ENCODE assay signal across 22 cellular contexts in the genomic region with DNA sequence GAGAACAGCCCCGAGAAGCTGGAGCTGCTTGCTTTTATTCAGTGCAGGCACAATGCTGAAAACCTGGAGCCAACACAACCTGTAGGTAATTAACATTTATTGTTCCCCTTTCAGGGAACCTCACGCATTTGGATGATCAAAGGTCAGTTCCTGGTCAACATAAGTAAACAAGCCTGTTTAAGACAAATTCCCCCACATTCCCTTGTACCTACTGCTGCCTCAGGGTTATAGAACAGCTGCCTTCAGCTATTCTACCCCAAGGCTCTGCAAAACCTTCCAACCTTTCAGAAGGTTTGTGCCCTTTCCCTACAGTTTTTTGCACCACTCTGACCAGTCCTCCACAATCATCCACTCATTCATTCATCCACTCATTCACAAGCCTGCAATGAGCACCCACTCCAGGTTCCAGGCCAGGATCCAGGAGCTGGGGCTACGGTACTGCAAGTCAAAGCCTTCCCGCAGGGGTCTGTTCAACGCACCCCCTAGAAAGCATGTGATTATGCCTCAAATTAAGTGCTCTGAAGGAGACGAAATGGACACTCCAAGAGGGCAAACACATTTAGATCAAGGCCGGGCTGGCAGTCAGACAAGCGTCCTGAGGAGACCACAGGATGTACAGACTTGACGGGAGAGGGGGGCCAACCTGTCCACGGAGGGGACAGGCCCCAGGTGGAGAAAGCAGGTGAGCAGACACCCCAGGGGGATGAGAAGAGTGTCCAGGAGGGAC.
A peak's percentile ranks its signal among the peaks of the same experiment; 100 is the strongest.
DNase-seq lines count a peak whose midpoint lies in the region; ATAC-seq, FAIRE-seq and TF ChIP-seq lines count a peak whose summit lies in the region.
"Had no signal": no experiment of that assay in that cellular context is flagged by ENCODE, and none has a peak within 500 bp of the region (broad histone marks: within the 10 kb centered on the region; RNA-seq: fewer than 3 reads in every experiment).

No MANE protein-coding gene starts in this region.

- no peak overlapping the region for H3K4me2 ChIP-seq in H1 (ENCODE audit: insufficient read depth in 1 of 2, low read depth in 2 of 2, low read length in 2 of 2)
- H3K4me2 ChIP-seq in SK-N-SH: no peak overlapping the region
- H3K4me2 ChIP-seq: BLaER1 treated with 17β-estradiol and CSF1 and Interleukin-3, amounts not matched to agents 10 nM and 100 nM had no signal

- H3K79me1 ChIP-seq in H1 (ENCODE audit: low read depth, low read length): no peaks in the 10 kb centered on the region

- H2BK20ac ChIP-seq in H1 (ENCODE audit: low read length): no peak overlapping the region

- H3K56ac ChIP-seq in H1 (replicated peaks; ENCODE audit: insufficient read length, low read depth, low read length): no peak overlapping the region

- H4K5ac ChIP-seq in H1 (ENCODE audit: insufficient read length, low read depth, low read length): no peak overlapping the region

- H3K27me3 ChIP-seq in H1 (replicated peaks in 1 of 4; ENCODE audit: control insufficient read depth in 3 of 4, extremely low read depth in 1 of 4, insufficient read depth in 3 of 4, low read length in 3 of 4) (no peaks in the 10 kb centered on the region), lung (ENCODE audit: control insufficient read depth, insufficient read depth) (no peaks in the 10 kb centered on the region), small intestine (ENCODE audit: control insufficient read depth in 2 of 2, insufficient read depth in 2 of 2, low read length in 2 of 2) (no peaks in the 10 kb centered on the region), SK-N-SH (ENCODE audit: insufficient read depth) (no peaks in the 10 kb centered on the region)
- H3K27me3 ChIP-seq: BLaER1 treated with 17β-estradiol and CSF1 and Interleukin-3, amounts not matched to agents 10 nM and 100 nM; SJSA1 had no signal

- H3K9me2 ChIP-seq in SK-N-SH: no peaks in the 10 kb centered on the region

- CTCF ChIA-PET in H1 (lab: Charles Lee; ENCODE audit: partially characterized antibody): interaction anchor here (1.7 kb wide), 1 partner anchor 235 kb away, joined by 3 read pairs; no protein-coding TSS in a partner anchor
- CTCF ChIA-PET in SK-N-SH (lab: Yijun Ruan, JAX): interaction anchor here (0.6 kb wide), 1 partner anchor 595 kb away, joined by 3 read pairs; no protein-coding TSS in a partner anchor

- WGBS in H1 (ENCODE audit: extremely low coverage in 1 of 2, insufficient coverage in 1 of 2, insufficient read length in 1 of 2, insufficient replicate concordance in 2 of 2, low coverage in 1 of 2, low lambda C conversion rate in 2 of 2, missing lambda C conversion rate in 1 of 2), 2 experiments: 84% methylated on average over 10 of the region's 10 CpGs; no CpG with 5 or more reads in 1 of the 2 experiments
- 77 to 83% methylated on average over 10 of the region's 10 CpGs for WGBS in lung, 2 donors
- 44 to 78% (median 68%) methylated on average over 10 of the region's 10 CpGs for WGBS in small intestine, 3 donors
- WGBS in SK-N-SH (ENCODE audit: low lambda C conversion rate): 44% methylated on average over 9 of the region's 10 CpGs

- no peak overlapping the region for H4K8ac ChIP-seq in H1 (ENCODE audit: extremely low read depth, insufficient read depth, low read length)

- FAIRE-seq in H1 (lab: Jason Lieb, UNC): no peak
- FAIRE-seq in small intestine (lab: Jason Lieb, UNC): no peak
- FAIRE-seq: GM12878, K562 had no signal

- H2AFZ ChIP-seq in H1 (ENCODE audit: low read length) (no peak overlapping the region), SK-N-SH (ENCODE audit: low read depth) (no peak overlapping the region)

- TF ChIP-seq RAD21 in H1 (IDR thresholded peaks at IDR 0.05 in 1 of 2, conservative IDR thresholded peaks at IDR 0.05 in 1 of 2; ENCODE audit: low read depth in 2 of 2, low read length in 2 of 2): no peak
- no peak for TF ChIP-seq RAD21 in SK-N-SH (IDR thresholded peaks at IDR 0.05; ENCODE audit: low read length)

- POLR2A ChIA-PET in H1 (lab: Charles Lee; ENCODE audit: partially characterized antibody) (interaction anchor here (0.8 kb wide), 1 partner anchor 9 kb away, joined by 4 read pairs; no protein-coding TSS in a partner anchor), SK-N-SH (lab: Yijun Ruan, JAX) (no interaction called here)

- no peak overlapping the region for H2AK5ac ChIP-seq in H1 (ENCODE audit: low read depth, low read length)

- no peaks in the 10 kb centered on the region for H3F3A ChIP-seq in SK-N-SH (replicated peaks; ENCODE audit: insufficient read depth)

- no peak for TF ChIP-seq EP300 in H1 (IDR thresholded peaks at IDR 0.05; ENCODE audit: borderline replicate concordance in 1 of 2, low read depth in 2 of 2, low read length in 2 of 2)
- TF ChIP-seq EP300 in SK-N-SH (IDR thresholded peaks at IDR 0.05; ENCODE audit: borderline replicate concordance in 1 of 2, low read depth in 1 of 2, low read length in 1 of 2): no peak

- no peak overlapping the region for H2BK5ac ChIP-seq in H1 (ENCODE audit: low read depth, low read length)

- H3K4me1 ChIP-seq in H1 (replicated peaks in 1 of 4; ENCODE audit: control insufficient read depth in 3 of 4, insufficient read depth in 4 of 4, low read length in 3 of 4): peaks cover 0 to 6% (median 1%) of the 10 kb centered on the region in 4 experiments; a peak in 2 of 7 replicates
- no peaks in the 10 kb centered on the region for H3K4me1 ChIP-seq in lung (ENCODE audit: control insufficient read depth in 2 of 2, insufficient read depth in 2 of 2, low read length in 2 of 2)
- H3K4me1 ChIP-seq in small intestine (ENCODE audit: control insufficient read depth in 2 of 2, insufficient read depth in 1 of 2, low read depth in 1 of 2, low read length in 1 of 2): no peaks in the 10 kb centered on the region
- peaks cover 0 to 4% of the 10 kb centered on the region in 2 experiments; a peak in 1 of 4 replicates for H3K4me1 ChIP-seq in SK-N-SH (ENCODE audit: control insufficient read depth in 1 of 2, insufficient read depth in 2 of 2, low read depth in 1 of 2, low read length in 1 of 2)
- H3K4me1 ChIP-seq: Caco-2 had no signal

- TF ChIP-seq POLR2A in H1 (IDR thresholded peaks at IDR 0.05; ENCODE audit: control extremely low read depth in 1 of 2, low read depth in 2 of 2, low read length in 2 of 2): no peak

- H4K20me1 ChIP-seq in H1 (replicated peaks in 1 of 2; ENCODE audit: control insufficient read depth in 1 of 2, insufficient read depth in 2 of 2, low read length in 2 of 2) (no peaks in the 10 kb centered on the region), SK-N-SH (ENCODE audit: insufficient read depth) (no peaks in the 10 kb centered on the region)
- H4K20me1 ChIP-seq: BLaER1 treated with 17β-estradiol and CSF1 and Interleukin-3, amounts not matched to agents 10 nM and 100 nM had no signal

- no peak for ATAC-seq in lung (ENCODE audit: insufficient read depth, low FRiP score)
- ATAC-seq in GM19467 (IDR thresholded peaks at IDR 0.05; ENCODE audit: unreplicated experiment): no peak
- no peak for ATAC-seq in GM18519 (IDR thresholded peaks at IDR 0.05; ENCODE audit: low FRiP score, unreplicated experiment)
- ATAC-seq: GM12878, K562, Right ventricle myocardium inferior had no signal

- H3K4me3 ChIP-seq in H1 (ENCODE audit: extremely low read depth in 1 of 4, insufficient read depth in 2 of 4, low read depth in 3 of 4, low read length in 4 of 4) (no peak overlapping the region), lung (no peak overlapping the region), small intestine (ENCODE audit: low read depth in 1 of 2, low read length in 2 of 2) (no peak overlapping the region), SK-N-SH (ENCODE audit: low read depth in 2 of 2, low read length in 1 of 2) (no peak overlapping the region)
- H3K4me3 ChIP-seq: BLaER1 treated with 17β-estradiol and CSF1 and Interleukin-3, amounts not matched to agents 10 nM and 100 nM; GM12878; K562; SJSA1 had no signal

- H3K9me3 ChIP-seq in H1 (ENCODE audit: insufficient read depth in 2 of 2, low read depth in 1 of 2, low read length in 1 of 2): peaks cover 5 to 8% of the 10 kb centered on the region in 2 experiments; a peak in 1 of 4 replicates
- H3K9me3 ChIP-seq in lung (ENCODE audit: control insufficient read depth in 2 of 2, insufficient read depth in 1 of 2, low read length in 1 of 2): peaks cover 0 to 13% of the 10 kb centered on the region in 2 donors
- H3K9me3 ChIP-seq in small intestine (ENCODE audit: control insufficient read depth, low read depth): no peaks in the 10 kb centered on the region
- no peaks in the 10 kb centered on the region for H3K9me3 ChIP-seq in SK-N-SH
- H3K9me3 ChIP-seq: Caco-2, SJSA1 had no signal

- H3K79me2 ChIP-seq in H1 (ENCODE audit: control insufficient read depth in 1 of 2, insufficient read depth in 2 of 2, low read length in 2 of 2): no peaks in the 10 kb centered on the region
- H3K79me2 ChIP-seq in SK-N-SH (ENCODE audit: insufficient read depth): no peaks in the 10 kb centered on the region

- peak overlapping the region; percentile 39; the same call in 1 of the 2 replicates for H2BK12ac ChIP-seq in H1 (ENCODE audit: low read depth, low read length)

- no peak overlapping the region for H2BK120ac ChIP-seq in H1 (replicated peaks; ENCODE audit: low read depth, low read length)

- no peaks in the 10 kb centered on the region for H3K23me2 ChIP-seq in H1 (ENCODE audit: low read depth, low read length)

- no peak overlapping the region for H3K18ac ChIP-seq in H1 (ENCODE audit: extremely low read depth, low read length)

- DNase-seq in LoVo (ENCODE audit: low spot score) (peak; percentile 28), H1 (ENCODE audit: low read depth in 1 of 2, low spot score in 2 of 2) (peak in 1 of 2 experiments; percentile 29), lung (ENCODE audit: low spot score) (peak; percentile 1), small intestine (peak; percentile 46), SK-N-SH (no peak)
- DNase-seq: Caco-2; CD4-positive, alpha-beta memory T cell; DND-41; MM.1S; NCI-H1048; NCI-H1417 treated with DMSO at 0.1 percent for 48 hours; NCI-H187; NCI-H2107; NCI-H446 treated with DMSO at 0.1 percent for 48 hours; NCI-H526 treated with DMSO at 0.1 percent for 48 hours had no signal

- no peak for TF ChIP-seq CTCF in H1 (IDR thresholded peaks at IDR 0.05; ENCODE audit: control extremely low read depth in 1 of 3, insufficient read depth in 1 of 3, low read depth in 1 of 3, low read length in 3 of 3)
- TF ChIP-seq CTCF in lung (IDR thresholded peaks at IDR 0.05; ENCODE audit: control extremely low read depth, extremely low read depth): no peak
- TF ChIP-seq CTCF in SK-N-SH (IDR thresholded peaks at IDR 0.05): no peak

- no peak overlapping the region for H3K23ac ChIP-seq in H1 (ENCODE audit: insufficient read length)

- no peak overlapping the region for H3K14ac ChIP-seq in H1 (ENCODE audit: insufficient read length)

- H3K4ac ChIP-seq in H1 (replicated peaks; ENCODE audit: insufficient read length, low read depth, low read length): no peak overlapping the region

- no peaks in the 10 kb centered on the region for H3K36me3 ChIP-seq in H1 (ENCODE audit: control insufficient read depth in 2 of 4, insufficient read depth in 4 of 4, low read length in 3 of 4)
- H3K36me3 ChIP-seq in lung (ENCODE audit: control insufficient read depth in 2 of 2, insufficient read depth in 2 of 2, low read length in 2 of 2): no peaks in the 10 kb centered on the region
- no peaks in the 10 kb centered on the region for H3K36me3 ChIP-seq in small intestine (ENCODE audit: control insufficient read depth in 2 of 2, insufficient read depth in 2 of 2, low read length in 2 of 2)
- H3K36me3 ChIP-seq in SK-N-SH (replicated peaks in 1 of 2; ENCODE audit: control insufficient read depth in 1 of 2, insufficient read depth in 2 of 2, low read length in 1 of 2): no peaks in the 10 kb centered on the region
- H3K36me3 ChIP-seq: SJSA1 had no signal

- H3K9ac ChIP-seq in H1 (replicated peaks in 1 of 4; ENCODE audit: extremely low read depth in 1 of 4, low read depth in 3 of 4, low read length in 3 of 4): no peak overlapping the region
- no peak overlapping the region for H3K9ac ChIP-seq in SK-N-SH
- H3K9ac ChIP-seq: BLaER1 treated with 17β-estradiol and CSF1 and Interleukin-3, amounts not matched to agents 10 nM and 100 nM had no signal

- no peak overlapping the region for H2BK15ac ChIP-seq in H1 (ENCODE audit: low read length)

- no peak overlapping the region for H4K91ac ChIP-seq in H1 (replicated peaks; ENCODE audit: insufficient read length, low read length)

- no peak overlapping the region for H3K27ac ChIP-seq in H1 (ENCODE audit: low read depth, low read length)
- no peak overlapping the region for H3K27ac ChIP-seq in lung (ENCODE audit: low read depth in 1 of 2, low read length in 1 of 2)
- H3K27ac ChIP-seq in small intestine (ENCODE audit: low read depth in 1 of 2, low read length in 1 of 2): no peak overlapping the region
- no peak overlapping the region for H3K27ac ChIP-seq in SK-N-SH (ENCODE audit: low read depth in 2 of 2, low read length in 1 of 2)
- H3K27ac ChIP-seq: BLaER1 treated with 17β-estradiol and CSF1 and Interleukin-3, amounts not matched to agents 10 nM and 100 nM; SJSA1 had no signal
